9 cellular contexts compared by ENCODE assay signal in genomic region chr3:141425523-141426233, GRCh38. TPM values are rescaled to one million over a fixed set of nuclear protein-coding genes. Genes with fewer than 3 reads are reported as not detected.
DNase-seq lines count a peak whose midpoint lies in the region; ATAC-seq and TF ChIP-seq lines count a peak whose summit lies in the region.
"Had no signal": no experiment of that assay in that cellular context is flagged by ENCODE, and none has a peak within 500 bp of the region (broad histone marks: within the 10 kb centered on the region; RNA-seq: fewer than 3 reads in every experiment).

No MANE protein-coding gene starts in this region.

- WGBS in body of pancreas, 2 donors = 68 to 84% methylated on average over 6 of the region's 6 CpGs
- 87% methylated on average over 6 of the region's 6 CpGs for WGBS in liver
- WGBS in thyroid gland, 2 donors = 63 to 66% methylated on average over 6 of the region's 6 CpGs

- H3K27ac Mint-ChIP-seq in activated T-cell treated with anti-CD3 and anti-CD28 coated beads, Interleukin-2, amount 50 U/mL, for 24 hours = peak overlapping the region; percentile 29

- intact Hi-C loops in body of pancreas (cut with DNase I) (no loop called here), thyroid gland (cut with DNase I) (no loop called here)

- H3K4me1 Mint-ChIP-seq in activated T-cell treated with anti-CD3 and anti-CD28 coated beads, Interleukin-2, amount 50 U/mL, for 24 hours (ENCODE audit: low read depth) = peaks cover 37% of the 10 kb centered on the region

- no peaks in the 10 kb centered on the region for H3K36me3 ChIP-seq in body of pancreas (replicated peaks in 1 of 2; ENCODE audit: insufficient read depth in 1 of 2, low read depth in 2 of 2)
- peaks cover 0 to 2% (median under 1%) of the 10 kb centered on the region in 4 donors for H3K36me3 ChIP-seq in liver (ENCODE audit: control insufficient read depth in 4 of 4, insufficient read depth in 3 of 4, low read depth in 1 of 4, low read length in 3 of 4)
- H3K36me3 ChIP-seq in thyroid gland = no peaks in the 10 kb centered on the region

- no peak for DNase-seq in activated T-cell treated with anti-CD3 and anti-CD28 coated beads, Interleukin-2, amount 50 U/mL, for 24 hours
- no peak for DNase-seq in activated T-cell treated with anti-CD3 and anti-CD28 coated beads for 4 hours
- DNase-seq in body of pancreas = no peak
- peak; percentile 58 to 68 for DNase-seq in thyroid gland
- DNase-seq in NCI-H2029 (lab: John Stamatoyannopoulos, UW) = no peak
- DNase-seq in DMS 273 treated with DMSO at 0.1 percent for 48 hours (lab: John Stamatoyannopoulos, UW) = no peak
- DNase-seq: NCI-H1436 had no signal

- no peaks in the 10 kb centered on the region for H3K9me3 Mint-ChIP-seq in activated T-cell treated with anti-CD3 and anti-CD28 coated beads, Interleukin-2, amount 50 U/mL, for 24 hours

- H3K4me3 ChIP-seq in body of pancreas (no peak overlapping the region), liver (ENCODE audit: low read depth in 1 of 3, low read length in 3 of 3) (no peak overlapping the region), thyroid gland (replicated peaks in 1 of 3) (no peak overlapping the region)

- no peak for TF ChIP-seq POLR2A in body of pancreas (IDR thresholded peaks at IDR 0.05)
- peak in 1 of 2 donors; percentile 18 for TF ChIP-seq POLR2A in thyroid gland (IDR thresholded peaks at IDR 0.05)

- peaks cover 64% of the 10 kb centered on the region for H3K4me1 ChIP-seq in body of pancreas
- peaks cover 8 to 30% (median 16%) of the 10 kb centered on the region in 4 donors for H3K4me1 ChIP-seq in liver (ENCODE audit: control insufficient read depth in 4 of 4, insufficient read depth in 4 of 4, low read length in 3 of 4)
- H3K4me1 ChIP-seq in thyroid gland = peaks cover 38 to 61% of the 10 kb centered on the region in 2 donors

- TF ChIP-seq RAD21 in liver (IDR thresholded peaks at IDR 0.05) = no peak

- ATAC-seq in body of pancreas (no peak), GM19328 (IDR thresholded peaks at IDR 0.05; ENCODE audit: unreplicated experiment) (no peak)

- H3K27ac ChIP-seq in body of pancreas (peak overlapping the region in 3 of 4 donors; percentile 69 to 90 (median 73)), liver (ENCODE audit: low read depth in 1 of 2, low read length in 2 of 2) (peak overlapping the region; percentile 79 to 86), thyroid gland (peak overlapping the region; percentile 81 to 93 (median 85))

- H3K27me3 Mint-ChIP-seq in activated T-cell treated with anti-CD3 and anti-CD28 coated beads, Interleukin-2, amount 50 U/mL, for 24 hours = no peaks in the 10 kb centered on the region

- TF ChIP-seq CTCF in body of pancreas (IDR thresholded peaks at IDR 0.05) (no peak), liver (IDR thresholded peaks at IDR 0.05; ENCODE audit: low read depth, low read length, missing input control) (no peak), thyroid gland (IDR thresholded peaks at IDR 0.05) (no peak)

- no peak overlapping the region for H3K4me3 Mint-ChIP-seq in activated T-cell treated with anti-CD3 and anti-CD28 coated beads, Interleukin-2, amount 50 U/mL, for 24 hours

- peaks cover 28% of the 10 kb centered on the region for H3K36me3 Mint-ChIP-seq in activated T-cell treated with anti-CD3 and anti-CD28 coated beads, Interleukin-2, amount 50 U/mL, for 24 hours (ENCODE audit: low read depth)

- H3K9ac ChIP-seq in liver (ENCODE audit: low read depth in 1 of 2, low read length in 2 of 2) = no peak overlapping the region

- H3K9me3 ChIP-seq in body of pancreas = no peaks in the 10 kb centered on the region
- no peaks in the 10 kb centered on the region for H3K9me3 ChIP-seq in liver (ENCODE audit: control insufficient read depth in 4 of 4, low read length in 3 of 4)
- no peaks in the 10 kb centered on the region for H3K9me3 ChIP-seq in thyroid gland

- H3K27me3 ChIP-seq in body of pancreas (no peaks in the 10 kb centered on the region), liver (ENCODE audit: control insufficient read depth in 4 of 4, insufficient read depth in 4 of 4, low read length in 3 of 4) (no peaks in the 10 kb centered on the region), thyroid gland (no peaks in the 10 kb centered on the region)

TF ChIP-seq in liver, 16 proteins besides CTCF, POLR2A, EP300 and RAD21:
- TF ChIP-seq HNF4A (conservative IDR thresholded peaks at IDR 0.05) = no peak
- TF ChIP-seq TAF1 (conservative IDR thresholded peaks at IDR 0.05) = no peak
- TF ChIP-seq FOXA2 (IDR thresholded peaks at IDR 0.05) = no peak
- TF ChIP-seq ATF3 (IDR thresholded peaks at IDR 0.05) = no peak
- no peak for TF ChIP-seq ZBTB33 (IDR thresholded peaks at IDR 0.05)
- TF ChIP-seq SP1 (IDR thresholded peaks at IDR 0.05) = no peak
- TF ChIP-seq FOXA1 (IDR thresholded peaks at IDR 0.05) = no peak
- no peak for TF ChIP-seq MAX (IDR thresholded peaks at IDR 0.05)
- no peak for TF ChIP-seq JUND (IDR thresholded peaks at IDR 0.05)
- TF ChIP-seq RXRA (IDR thresholded peaks at IDR 0.05) = no peak
- TF ChIP-seq EGR1 (IDR thresholded peaks at IDR 0.05; ENCODE audit: low read depth in 2 of 2) = no peak
- TF ChIP-seq GABPA (IDR thresholded peaks at IDR 0.05 in 1 of 2, conservative IDR thresholded peaks at IDR 0.05 in 1 of 2) = no peak
- TF ChIP-seq NR2F2 (IDR thresholded peaks at IDR 0.05) = no peak
- no peak for TF ChIP-seq YY1 (IDR thresholded peaks at IDR 0.05)
- no peak for TF ChIP-seq HNF4G (IDR thresholded peaks at IDR 0.05)
- no peak for TF ChIP-seq REST (IDR thresholded peaks at IDR 0.05)

RNA-seq across cellular contexts. Expression of gene ZBTB38, which starts 57.4 kb away (rescaled TPM):
- total RNA-seq in body of pancreas = 10 to 100 TPM; 48.5 to 60.4 TPM
- total RNA-seq in liver = 10 to 100 TPM; 19.8 to 57.3 TPM
- 10 to 100 TPM in 1 of 2 donors, 1 to 10 TPM in 1; 9.5 to 19.2 TPM for polyA plus RNA-seq in liver
- 100 to 1,000 TPM; 143 to 185 (median 165) TPM for total RNA-seq in thyroid gland

Comparison
In these comparisons a context has a peak if more than half of its experiments do, and no peak if none do; other contexts are left out.
1. DNase-seq: peak in thyroid gland (2 of 2); none in activated T-cell treated with anti-CD3 and anti-CD28 coated beads, Interleukin-2, amount 50 U/mL, for 24 hours (single experiment), activated T-cell treated with anti-CD3 and anti-CD28 coated beads for 4 hours (single experiment), body of pancreas (0 of 4), NCI-H2029 (single experiment) and DMS 273 treated with DMSO at 0.1 percent for 48 hours (single experiment).
2. Peak in every context shown above with its lines, with median percentiles within 50 percentile points of each other: H3K27ac ChIP-seq.